Comparison of ENCODE assay signal across 12 cellular contexts in genomic region chr16:57503366-57503765, GRCh38. TPM values are rescaled to one million over a fixed set of nuclear protein-coding genes. Genes with fewer than 3 reads are reported as not detected.
DNase-seq lines count a peak whose midpoint lies in the region; ATAC-seq and TF ChIP-seq lines count a peak whose summit lies in the region.
"Had no signal": no experiment of that assay in that cellular context is flagged by ENCODE, and none has a peak within 500 bp of the region (broad histone marks: within the 10 kb centered on the region; RNA-seq: fewer than 3 reads in every experiment).

No MANE protein-coding gene starts in this region.

- no peak overlapping the region for H3K4me2 ChIP-seq in trophoblast cell (ENCODE audit: low read length)

- H3K4me1 ChIP-seq in trophoblast cell (ENCODE audit: control insufficient read depth in 1 of 2, insufficient read depth in 2 of 2, low read length in 2 of 2): peaks cover 38 to 45% of the 10 kb centered on the region in 2 experiments
- no peaks in the 10 kb centered on the region for H3K4me1 ChIP-seq in thyroid gland

- H2AK5ac ChIP-seq in trophoblast cell (ENCODE audit: low read length): peak overlapping the region; percentile 36

- H3K18ac ChIP-seq in trophoblast cell (ENCODE audit: low read length): no peak overlapping the region

- H3K9me3 ChIP-seq in trophoblast cell (ENCODE audit: insufficient read depth, low read depth, low read length) (no peaks in the 10 kb centered on the region), thyroid gland (no peaks in the 10 kb centered on the region)

- intact Hi-C loops in thyroid gland (cut with DNase I): no loop called here

- H3K27ac ChIP-seq in trophoblast cell (ENCODE audit: low read depth, low read length): no peak overlapping the region
- no peak overlapping the region for H3K27ac ChIP-seq in thyroid gland
- H3K27ac ChIP-seq: skin epidermis had no signal

- in situ Hi-C loops in GM13976 (cut with MboI; ENCODE audit: low sequenced_read_pairs, unreplicated experiment): no loop called here

- TF ChIP-seq CTCF in GM13976 (IDR thresholded peaks at IDR 0.05; ENCODE audit: borderline replicate concordance, control extremely low read depth, extremely low read depth, insufficient read depth, missing control alignments) (no peak), thyroid gland (IDR thresholded peaks at IDR 0.05) (no peak)

- H3K27me3 ChIP-seq in H7 (ENCODE audit: control insufficient read depth, insufficient read depth, low read length) (no peaks in the 10 kb centered on the region; the same call in 1 of the 2 replicates), trophoblast cell (ENCODE audit: insufficient read depth, low read length) (no peaks in the 10 kb centered on the region), thyroid gland (no peaks in the 10 kb centered on the region)

- H3K4ac ChIP-seq in trophoblast cell (ENCODE audit: low read depth, low read length): no peak overlapping the region

- peak overlapping the region; percentile 16 for H3K14ac ChIP-seq in trophoblast cell (ENCODE audit: low read length)

- peak overlapping the region; percentile 3 for H2BK120ac ChIP-seq in trophoblast cell (ENCODE audit: insufficient read depth, low read length, poor library complexity)

- ATAC-seq in GM19395 (IDR thresholded peaks at IDR 0.05; ENCODE audit: unreplicated experiment): no peak
- ATAC-seq: activated CD8-positive, alpha-beta T cell treated with anti-CD3 and anti-CD28 coated beads, Interleukin-2, amount 10 ng/mL, durations not matched to agents 7 days and 5 days; CD8-positive, alpha-beta T cell had no signal

- H3K79me2 ChIP-seq in trophoblast cell (ENCODE audit: control insufficient read depth, insufficient read depth, low read length, poor library complexity): peaks cover 16% of the 10 kb centered on the region

- DNase-seq in H7 (peak; percentile 79), NCI-H187 treated with DMSO at 0.1 percent for 48 hours (lab: John Stamatoyannopoulos, UW) (peak; percentile 68), amniotic epithelial cell (ENCODE audit: low read depth) (peak; percentile 53), trophoblast cell (no peak), GM13976 (ENCODE audit: low spot score) (no peak), thyroid gland (no peak)
- DNase-seq: activated CD8-positive, alpha-beta T cell treated with anti-CD3 and anti-CD28 coated beads, Interleukin-2, amount 10 ng/mL, durations not matched to agents 7 days and 5 days; CD8-positive, alpha-beta T cell; HFFc6; NCI-H1694 treated with DMSO at 0.1 percent for 48 hours had no signal

- H3K79me1 ChIP-seq in trophoblast cell (ENCODE audit: low read length): peaks cover 70% of the 10 kb centered on the region

- H2BK5ac ChIP-seq in trophoblast cell (ENCODE audit: low read depth, low read length, poor library complexity): no peak overlapping the region

- H2BK12ac ChIP-seq in trophoblast cell (ENCODE audit: low read length): peak overlapping the region; percentile 37

- no peak for TF ChIP-seq POLR2A in thyroid gland (IDR thresholded peaks at IDR 0.05)

- no peak overlapping the region for H3K4me3 ChIP-seq in H7 (ENCODE audit: insufficient read depth, low read depth, low read length)
- H3K4me3 ChIP-seq in trophoblast cell (ENCODE audit: low read depth, low read length): no peak overlapping the region
- no peak overlapping the region for H3K4me3 ChIP-seq in thyroid gland (replicated peaks in 1 of 3)
- H3K4me3 ChIP-seq: skin epidermis had no signal

- H4K8ac ChIP-seq in trophoblast cell (ENCODE audit: low read depth, low read length): no peak overlapping the region

- H3K9ac ChIP-seq in trophoblast cell (ENCODE audit: low read length): no peak overlapping the region

- no peaks in the 10 kb centered on the region for H3K36me3 ChIP-seq in H7 (replicated peaks; ENCODE audit: control insufficient read depth, insufficient read depth, low read length)
- H3K36me3 ChIP-seq in trophoblast cell (ENCODE audit: control insufficient read depth in 1 of 2, insufficient read depth in 2 of 2, low read length in 2 of 2): no peaks in the 10 kb centered on the region
- no peaks in the 10 kb centered on the region for H3K36me3 ChIP-seq in thyroid gland

- H4K12ac ChIP-seq in trophoblast cell (ENCODE audit: low read depth, low read length): no peak overlapping the region

- H4K91ac ChIP-seq in trophoblast cell (ENCODE audit: low read depth, low read length): peak overlapping the region; percentile 62

- no CpG with 5 or more reads among the region's 15 CpGs for WGBS in trophoblast cell (ENCODE audit: extremely low coverage, insufficient coverage, insufficient read length)
- WGBS in thyroid gland, 2 donors: 44 to 61% methylated on average over 10 to 12 of the region's 15 CpGs

- H2AFZ ChIP-seq in trophoblast cell (ENCODE audit: insufficient read depth, low read length, poor library complexity): no peak overlapping the region

- no peak overlapping the region for H3K23ac ChIP-seq in trophoblast cell (ENCODE audit: low read length)

RNA-seq across cellular contexts. Expression of gene DOK4, which starts 17.1 kb away (rescaled TPM):
- total RNA-seq in H7 (2014; rRNA removed; shearing (Covaris generic)): 15.3 and 15.7 TPM in 2 replicates
- 407 and 429 TPM in 2 replicates for polyA plus RNA-seq in trophoblast cell (2013)
- total RNA-seq in thyroid gland: 10 to 100 TPM in 2 of 4 donors, 1 to 10 TPM in 2; 9.1 to 27.3 (median 13.3) TPM

RNA-seq across cellular contexts. Expression of gene CCDC102A, which starts 33.0 kb away (rescaled TPM):
- 9.3 and 10.4 TPM in 2 replicates for total RNA-seq in H7 (2014; rRNA removed; shearing (Covaris generic))
- 7.7 and 8.5 TPM in 2 replicates for polyA plus RNA-seq in trophoblast cell (2013)
- total RNA-seq in thyroid gland: 10 to 100 TPM; 13.1 to 34.9 (median 18.9) TPM

RNA-seq across cellular contexts. Expression of gene ADGRG5, which starts 39.1 kb away (rescaled TPM):
- 6.2 and 6.4 TPM in 2 replicates for total RNA-seq in H7 (2014; rRNA removed; shearing (Covaris generic))
- 3.8 and 3.9 TPM in 2 replicates for polyA plus RNA-seq in trophoblast cell (2013)
- total RNA-seq in thyroid gland: under 1 TPM; 0.22 to 0.63 (median 0.33) TPM
- total RNA-seq: HFFc6 had no signal

RNA-seq across cellular contexts. Expression of gene POLR2C, which starts 40.9 kb away (rescaled TPM):
- 178 and 189 TPM in 2 replicates for total RNA-seq in H7 (2014; rRNA removed; shearing (Covaris generic))
- polyA plus RNA-seq in trophoblast cell (2013): 49.8 and 50.6 TPM in 2 replicates
- total RNA-seq in thyroid gland: 100 to 1,000 TPM; 126 to 212 (median 174) TPM

RNA-seq across cellular contexts. Expression of gene COQ9, which starts 56.1 kb away (rescaled TPM):
- total RNA-seq in H7 (2014; rRNA removed; shearing (Covaris generic)): 43.3 and 59.6 TPM in 2 replicates
- polyA plus RNA-seq in trophoblast cell (2013): 21.2 and 21.9 TPM in 2 replicates
- total RNA-seq in thyroid gland: 100 to 1,000 TPM in 1 of 4 donors, 10 to 100 TPM in 3; 41.8 to 112 (median 76.1) TPM

Comparison
In these comparisons a context has a peak if more than half of its experiments do, and no peak if none do; other contexts are left out.
1. DNase-seq: peak in H7 (single experiment), NCI-H187 treated with DMSO at 0.1 percent for 48 hours (single experiment) and amniotic epithelial cell (single experiment); none in trophoblast cell (0 of 2), GM13976 (single experiment) and thyroid gland (0 of 2).